In the genomic region with DNA sequence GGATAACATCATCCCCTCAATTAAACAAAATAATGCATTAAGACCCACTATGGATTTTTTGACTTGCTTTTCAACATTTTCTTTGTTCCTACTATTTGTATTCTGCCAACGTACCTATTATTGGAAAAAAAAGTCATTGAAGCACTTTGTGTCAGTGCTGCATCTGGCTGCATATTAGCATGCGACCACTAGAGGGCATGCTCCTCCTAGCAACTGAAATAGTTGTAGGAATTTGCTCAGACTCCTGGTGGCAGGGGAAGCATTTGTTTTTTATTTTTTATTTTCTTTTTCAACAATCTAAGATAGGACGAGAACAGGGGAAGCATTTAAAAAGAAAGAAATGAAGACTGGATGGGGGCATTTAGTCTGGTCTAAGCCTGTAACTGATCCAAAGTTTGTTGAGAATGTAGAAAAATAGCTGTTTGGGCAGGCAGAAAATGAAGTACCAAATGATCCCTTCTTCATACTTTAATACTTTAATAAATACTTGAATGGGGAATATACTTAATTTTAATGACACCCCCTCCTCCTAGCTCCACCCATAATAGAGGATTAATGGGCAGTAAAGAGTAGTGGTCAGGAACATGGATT, we compare ENCODE assay signal across 8 cellular contexts. TPM values are rescaled to one million over a fixed set of nuclear protein-coding genes. Genes with fewer than 3 reads are reported as not detected.
A peak's percentile ranks its signal among the peaks of the same experiment; 100 is the strongest.
DNase-seq lines count a peak whose midpoint lies in the region; ATAC-seq and TF ChIP-seq lines count a peak whose summit lies in the region.

No MANE protein-coding gene starts in this region.

- H4K8ac ChIP-seq in neuronal stem cell (ENCODE audit: low read depth, low read length) = no peak overlapping the region

- TF ChIP-seq EP300 in Ishikawa (IDR thresholded peaks at IDR 0.05; ENCODE audit: borderline replicate concordance) = no peak

- H3K4me1 ChIP-seq in neuronal stem cell (ENCODE audit: control insufficient read depth in 2 of 2, insufficient read depth in 1 of 2, low read depth in 1 of 2, low read length in 2 of 2) = no peaks in the 10 kb centered on the region

- H3K27me3 ChIP-seq in neuronal stem cell (ENCODE audit: control insufficient read depth in 3 of 3, insufficient read depth in 3 of 3, low read depth in 1 of 3, low read length in 3 of 3) = no peaks in the 10 kb centered on the region

- H3K4me3 ChIP-seq in fibroblast of the aortic adventitia (ENCODE audit: low read depth, low read length) (no peak overlapping the region), neuronal stem cell (ENCODE audit: low read length in 2 of 2) (no peak overlapping the region)

- no peak overlapping the region for H2BK5ac ChIP-seq in neuronal stem cell (ENCODE audit: low read length)

- no peaks in the 10 kb centered on the region for H3K79me1 ChIP-seq in neuronal stem cell (ENCODE audit: low read depth, low read length)

- H3K9me3 ChIP-seq in neuronal stem cell (replicated peaks in 1 of 2; ENCODE audit: control insufficient read depth in 2 of 2, insufficient read depth in 1 of 2, low read depth in 1 of 2, low read length in 2 of 2) = peaks cover 0 to 6% of the 10 kb centered on the region in 2 donors

- H2AFZ ChIP-seq in neuronal stem cell (ENCODE audit: low read length) = peak overlapping the region; percentile 76

- H2BK12ac ChIP-seq in neuronal stem cell (ENCODE audit: low read length) = no peak overlapping the region

- no peaks in the 10 kb centered on the region for H3K36me3 ChIP-seq in neuronal stem cell (replicated peaks in 1 of 2; ENCODE audit: control insufficient read depth in 2 of 2, insufficient read depth in 2 of 2, low read length in 2 of 2)

- no peaks in the 10 kb centered on the region for H3K9me3 Mint-ChIP-seq in stimulated activated naive CD8-positive, alpha-beta T cell treated with anti-CD3 and anti-CD28 coated beads, Interleukin-15, amount 100 ng/mL, for 72 hours

- peak; percentile 98 for TF ChIP-seq RAD21 in Ishikawa (IDR thresholded peaks at IDR 0.05; ENCODE audit: low read depth)

- H3K18ac ChIP-seq in neuronal stem cell (ENCODE audit: low read length) = no peak overlapping the region

- no peak overlapping the region for H4K91ac ChIP-seq in neuronal stem cell (ENCODE audit: low read depth, low read length, poor library complexity)

- peak overlapping the region in 1 of 2 donors; percentile 35 for H3K4me3 Mint-ChIP-seq in stimulated activated naive CD8-positive, alpha-beta T cell treated with anti-CD3 and anti-CD28 coated beads, Interleukin-15, amount 100 ng/mL, for 72 hours

- H3K4ac ChIP-seq in neuronal stem cell (ENCODE audit: low read length) = no peak overlapping the region

- H2BK15ac ChIP-seq in neuronal stem cell (ENCODE audit: low read length) = no peak overlapping the region

- H3K27me3 Mint-ChIP-seq in stimulated activated naive CD8-positive, alpha-beta T cell treated with anti-CD3 and anti-CD28 coated beads, Interleukin-15, amount 100 ng/mL, for 72 hours = no peaks in the 10 kb centered on the region

- H3K9ac ChIP-seq in neuronal stem cell (ENCODE audit: low read depth, low read length, poor library complexity) = no peak overlapping the region

- POLR2A ChIA-PET in RWPE1 (lab: Yijun Ruan, JAX; ENCODE audit: low non-redundant PET) = no interaction called here

- peak; percentile 55 for ATAC-seq in stimulated activated naive CD8-positive, alpha-beta T cell treated with anti-CD3 and anti-CD28 coated beads, Interleukin-15, amount 100 ng/mL, for 72 hours
- no peak for ATAC-seq in GM18909 (IDR thresholded peaks at IDR 0.05; ENCODE audit: poor library complexity, unreplicated experiment)

- DNase-seq in ELR (ENCODE audit: low read depth) (peak; percentile 80), RWPE1 (ENCODE audit: low spot score) (peak; percentile 51), fibroblast of the aortic adventitia (ENCODE audit: low read depth) (peak; percentile 90), neuronal stem cell (ENCODE audit: low spot score) (peak; percentile 73)
- peak; percentile 51 to 57 for DNase-seq in activated T-helper 1 cell treated with anti-CD3 and anti-CD28 coated beads, Interleukin-2, amount 50 U/mL, for 16 hours (ENCODE audit: low read depth in 1 of 2, low spot score in 1 of 2)
- DNase-seq in stimulated activated naive CD8-positive, alpha-beta T cell treated with anti-CD3 and anti-CD28 coated beads, Interleukin-15, amount 100 ng/mL, for 72 hours = peak; percentile 69 to 76

- TF ChIP-seq CTCF in RWPE1 (conservative IDR thresholded peaks at IDR 0.05; ENCODE audit: low read depth) (peak; percentile 85), fibroblast of the aortic adventitia (IDR thresholded peaks at IDR 0.05; ENCODE audit: insufficient read depth, low read length) (peak; percentile 99)

- no peak overlapping the region for H3K27ac ChIP-seq in RWPE1
- H3K27ac ChIP-seq in neuronal stem cell (replicated peaks; ENCODE audit: low read length) = no peak overlapping the region

- peak overlapping the region in 1 of 2 donors; percentile 72 for H3K27ac Mint-ChIP-seq in stimulated activated naive CD8-positive, alpha-beta T cell treated with anti-CD3 and anti-CD28 coated beads, Interleukin-15, amount 100 ng/mL, for 72 hours

- H3K4me2 ChIP-seq in neuronal stem cell (ENCODE audit: insufficient read depth, low read length, poor library complexity, severe bottlenecking) = no peak overlapping the region

- CTCF ChIA-PET in RWPE1 (lab: Yijun Ruan, JAX) = interaction anchor here (0.6 to 1.4 kb wide), 14 partner anchors 9 to 1078 kb away, joined by 3 to 6 read pairs (median 3); a partner anchor contains a TSS

- H3K4me1 Mint-ChIP-seq in stimulated activated naive CD8-positive, alpha-beta T cell treated with anti-CD3 and anti-CD28 coated beads, Interleukin-15, amount 100 ng/mL, for 72 hours = peaks cover 6% of the 10 kb centered on the region

- no peak overlapping the region for H3K14ac ChIP-seq in neuronal stem cell (ENCODE audit: low read length)

- no CpG with 5 or more reads among the region's 3 CpGs for WGBS in neuronal stem cell (ENCODE audit: extremely low coverage in 2 of 2, insufficient read length in 2 of 2, insufficient replicate concordance in 1 of 2), 2 donors

- H2AK5ac ChIP-seq in neuronal stem cell (ENCODE audit: low read depth, low read length) = no peak overlapping the region

- no peak overlapping the region for H2BK120ac ChIP-seq in neuronal stem cell (ENCODE audit: low read depth, low read length)

- no peak overlapping the region for H3K23ac ChIP-seq in neuronal stem cell (ENCODE audit: low read depth, low read length, poor library complexity)

TF ChIP-seq in Ishikawa, 13 proteins besides CTCF, POLR2A, EP300 and RAD21:
- TF ChIP-seq, protein P1, sequence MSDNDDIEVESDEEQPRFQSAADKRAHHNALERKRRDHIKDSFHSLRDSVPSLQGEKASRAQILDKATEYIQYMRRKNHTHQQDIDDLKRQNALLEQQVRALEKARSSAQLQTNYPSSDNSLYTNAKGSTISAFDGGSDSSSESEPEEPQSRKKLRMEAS (IDR thresholded peaks at IDR 0.05) = no peak
- TF ChIP-seq YY1 (IDR thresholded peaks at IDR 0.05; ENCODE audit: low read depth) (no peak), FOXM1 (IDR thresholded peaks at IDR 0.05; ENCODE audit: borderline replicate concordance, low read depth) (no peak), TEAD4 (IDR thresholded peaks at IDR 0.05) (peak; percentile 30; the same call in 1 of the 2 replicates), CEBPB (IDR thresholded peaks at IDR 0.05) (no peak), TCF12 (IDR thresholded peaks at IDR 0.05; ENCODE audit: low read depth) (no peak), NFIC (IDR thresholded peaks at IDR 0.05) (no peak)

RNA-seq across cellular contexts. Expression of a gene that starts 14.5 kb away (rescaled TPM):
- total RNA-seq in fibroblast of the aortic adventitia (ENCODE audit: low replicate concordance) = 0.45 TPM in 1 of 2 replicates, not detected in the other
- polyA plus RNA-seq in neuronal stem cell (2013, experiment 1 of 2) = 0.17 TPM
- polyA plus RNA-seq in neuronal stem cell (2013, experiment 2 of 2) = 0.22 TPM

RNA-seq across cellular contexts. Expression of a gene that starts 26.8 kb away (rescaled TPM):
- total RNA-seq in fibroblast of the aortic adventitia (ENCODE audit: low replicate concordance) = 18.8 and 63.4 TPM in 2 replicates
- 14.3 TPM for polyA plus RNA-seq in neuronal stem cell (2013, experiment 1 of 2)
- polyA plus RNA-seq in neuronal stem cell (2013, experiment 2 of 2) = 14.5 TPM

RNA-seq across cellular contexts. Expression of a gene that starts 42.7 kb away (rescaled TPM):
- 0.18 TPM in 1 of 2 replicates, not detected in the other for total RNA-seq in fibroblast of the aortic adventitia (ENCODE audit: low replicate concordance)
- polyA plus RNA-seq in neuronal stem cell (2013, experiment 1 of 2) = not detected
- not detected for polyA plus RNA-seq in neuronal stem cell (2013, experiment 2 of 2)

RNA-seq across cellular contexts. Expression of a gene that starts 47.9 kb away (rescaled TPM):
- not detected in 2 replicates for total RNA-seq in fibroblast of the aortic adventitia (ENCODE audit: low replicate concordance)
- polyA plus RNA-seq in neuronal stem cell (2013, experiment 1 of 2) = not detected
- polyA plus RNA-seq in neuronal stem cell (2013, experiment 2 of 2) = not detected
